Comparison of ENCODE assay signal across 1 cellular context in genomic region chr2:154698238-154698788, GRCh38.
TF ChIP-seq lines count a peak whose summit lies in the region.

TSS of gene KCNJ3 (plus strand) at chr2:154698695. CDS start at chr2:154698776, 81 bp downstream.

TF ChIP-seq in H1, 55 proteins besides CTCF, POLR2A, EP300 and RAD21:
- no peak for TF ChIP-seq CEBPB (IDR thresholded peaks at IDR 0.05; ENCODE audit: low read depth, low read length)
- peak; percentile 33; the same call in 1 of the 2 replicates for TF ChIP-seq SUZ12 (IDR thresholded peaks at IDR 0.05; ENCODE audit: low read length)
TF ChIP-seq in H1: peak in this region for 1.
